ENCODE assay signal across 17 cellular contexts in the genomic region with DNA sequence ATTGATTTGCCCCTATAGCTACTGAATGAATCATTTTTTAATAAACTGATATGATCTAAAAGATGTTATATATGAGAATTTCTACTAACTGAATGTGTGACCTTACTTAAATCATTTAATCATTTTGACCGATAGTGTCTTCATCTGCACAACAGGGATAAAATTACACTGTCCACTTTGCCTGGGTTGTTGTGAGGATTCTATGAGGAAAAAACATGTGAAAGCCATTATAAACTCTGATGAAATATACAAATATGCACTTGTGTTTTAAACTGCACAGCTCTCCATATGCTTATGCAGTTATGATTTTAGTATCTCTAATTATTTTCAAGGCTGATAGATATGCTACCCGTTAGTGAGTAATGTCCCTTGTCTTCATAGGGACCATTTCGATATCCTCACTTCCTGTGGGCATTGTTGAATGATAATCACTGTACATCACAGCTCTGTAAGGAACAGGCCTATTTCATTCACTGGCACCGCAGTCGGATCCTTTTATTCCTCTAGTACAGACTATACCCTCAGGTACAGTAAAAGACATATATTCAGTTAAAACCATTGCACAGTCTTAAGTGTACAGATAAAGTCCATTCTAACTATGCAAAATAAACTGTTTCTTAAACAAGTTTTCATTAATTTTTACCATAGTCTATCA.
DNase-seq lines count a peak whose midpoint lies in the region; ATAC-seq, FAIRE-seq and TF ChIP-seq lines count a peak whose summit lies in the region.
"Had no signal": no experiment of that assay in that cellular context is flagged by ENCODE, and none has a peak within 500 bp of the region (broad histone marks: within the 10 kb centered on the region; RNA-seq: fewer than 3 reads in every experiment).

No MANE protein-coding gene starts in this region.

- FAIRE-seq in endometrium (lab: Jason Lieb, UNC) = peak; percentile 31
- FAIRE-seq: urothelium cell line had no signal

- no peaks in the 10 kb centered on the region for H3K36me3 ChIP-seq in Panc1 (ENCODE audit: control insufficient read depth, insufficient read depth, low read length)
- H3K36me3 ChIP-seq: sigmoid colon had no signal

- H3K9me3 Mint-ChIP-seq in mesothelial cell of epicardium = no peaks in the 10 kb centered on the region
- H3K9me3 Mint-ChIP-seq: neural crest cell had no signal

- peak overlapping the region; percentile 97 for H3K27ac ChIP-seq in Panc1 (ENCODE audit: low read length)

- H3K27ac Mint-ChIP-seq in mesothelial cell of epicardium = peak overlapping the region; percentile 44
- H3K27ac Mint-ChIP-seq: H9 had no signal

- H3K4me3 ChIP-seq in Panc1 (ENCODE audit: low read depth in 2 of 2, low read length in 2 of 2) = no peak overlapping the region
- H3K4me3 ChIP-seq: sigmoid colon had no signal

- DNase-seq in AG08395 (ENCODE audit: low spot score) (peak; percentile 22), Panc1 (ENCODE audit: low read depth, low spot score) (no peak), mesothelial cell of epicardium (ENCODE audit: low spot score in 2 of 2, unreplicated experiment in 2 of 2) (no peak), NOMO-1 treated with dmso at 0.1 percent for 144 hours (lab: John Stamatoyannopoulos, UW; ENCODE audit: unreplicated experiment) (no peak), GM10248 (ENCODE audit: extremely low spot score) (no peak)
- DNase-seq in stimulated activated CD8-positive, alpha-beta memory T cell treated with anti-CD3 and anti-CD28 coated beads, Interleukin-4, amount 100 ng/mL, for 48 hours = no peak
- DNase-seq: activated gamma-delta T cell; H9; left cardiac atrium; NCI-H1417 treated with DMSO at 0.1 percent for 48 hours; NCI-H2227 treated with DMSO at 0.1 percent for 48 hours; sigmoid colon; stimulated activated naive CD4-positive, alpha-beta T cell had no signal

- H3K4me1 ChIP-seq in Panc1 (ENCODE audit: control insufficient read depth, insufficient read depth, low read length) = peaks cover 34% of the 10 kb centered on the region
- H3K4me1 ChIP-seq: sigmoid colon had no signal

- in situ Hi-C loops in Panc1 (cut with HindIII; ENCODE audit: low pct_unique_long_range_greater_than_20kb, low sequenced_read_pairs) = no loop called here

- ATAC-seq in Panc1 (peak; percentile 74), HG03571 (IDR thresholded peaks at IDR 0.05; ENCODE audit: unreplicated experiment) (no peak)

- peaks cover 18% of the 10 kb centered on the region for H3K4me1 Mint-ChIP-seq in mesothelial cell of epicardium
- H3K4me1 Mint-ChIP-seq: H9, neural crest cell had no signal

- TF ChIP-seq CTCF in Panc1 (IDR thresholded peaks at IDR 0.05) (no peak), mesothelial cell of epicardium (IDR thresholded peaks at IDR 0.05; ENCODE audit: unreplicated experiment) (no peak), GM10248 (IDR thresholded peaks at IDR 0.05; ENCODE audit: control extremely low read depth, extremely low read depth, low read depth, missing control alignments) (no peak)

- H3K27me3 Mint-ChIP-seq in mesothelial cell of epicardium (ENCODE audit: low read depth) = no peaks in the 10 kb centered on the region

- BruUV-seq in Panc1 (replicated peaks; lab: Mats Ljungman, UMichigan) = no TSS peak

- POLR2A ChIA-PET in Panc1 (lab: Charles Lee) (interaction anchor here (0.6 to 1.0 kb wide), 3 partner anchors 109 to 401 kb away, joined by 3 to 6 read pairs (median 4); no protein-coding TSS in a partner anchor), GM10248 (lab: Yijun Ruan, JAX) (no interaction called here)

- CTCF ChIA-PET in Panc1 (lab: Charles Lee) = no interaction called here
- CTCF ChIA-PET in GM10248 (lab: Yijun Ruan, JAX) = interaction anchor here (0.8 to 2.4 kb wide), 2 partner anchors 10 to 12 kb away, joined by 5 to 6 read pairs; no protein-coding TSS in a partner anchor

- H3K27me3 ChIP-seq in Panc1 (ENCODE audit: control insufficient read depth, insufficient read depth, low read length) = no peaks in the 10 kb centered on the region
- H3K27me3 ChIP-seq: sigmoid colon had no signal

- intact Hi-C loops in Panc1 (cut with micrococcal nuclease; ENCODE audit: unreplicated experiment) = no loop called here

- H3K9me3 ChIP-seq in Panc1 (ENCODE audit: control insufficient read depth, insufficient read depth, low read depth, low read length) = peaks cover 17% of the 10 kb centered on the region
- H3K9me3 ChIP-seq: sigmoid colon had no signal

- no peaks in the 10 kb centered on the region for H3K36me3 Mint-ChIP-seq in mesothelial cell of epicardium

- no peak overlapping the region for H3K4me3 Mint-ChIP-seq in mesothelial cell of epicardium
- H3K4me3 Mint-ChIP-seq: H9, neural crest cell had no signal
